Comparison of ENCODE assay signal across 12 cellular contexts in the genomic region with DNA sequence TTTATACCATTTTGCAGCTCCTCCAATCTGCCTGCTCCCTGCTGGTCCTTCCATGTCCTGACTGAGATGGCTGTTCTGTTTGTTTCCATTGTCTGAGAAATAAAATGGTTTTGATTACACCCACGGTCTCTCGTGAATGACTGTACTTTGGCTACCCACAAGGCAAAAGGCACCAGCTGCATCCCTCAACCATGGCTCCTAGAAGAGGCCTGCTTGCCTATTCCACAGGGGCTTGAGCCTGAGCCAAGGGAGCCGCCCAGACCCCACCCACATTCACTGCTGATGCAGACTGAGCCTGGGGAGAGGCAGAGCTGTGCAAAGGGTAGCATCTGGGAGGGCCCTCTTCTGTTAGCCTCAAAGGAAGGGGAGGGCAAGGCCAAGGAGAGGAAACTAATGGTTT. TPM values are rescaled to one million over a fixed set of nuclear protein-coding genes. Genes with fewer than 3 reads are reported as not detected.
A peak's percentile ranks its signal among the peaks of the same experiment; 100 is the strongest.
DNase-seq lines count a peak whose midpoint lies in the region; ATAC-seq and TF ChIP-seq lines count a peak whose summit lies in the region.
"Had no signal": no experiment of that assay in that cellular context is flagged by ENCODE, and none has a peak within 500 bp of the region (broad histone marks: within the 10 kb centered on the region; RNA-seq: fewer than 3 reads in every experiment).

No MANE protein-coding gene starts in this region.

- H3K4me1 Mint-ChIP-seq in H9 = peaks cover 58 to 61% of the 10 kb centered on the region in 2 experiments

- H3K36me3 ChIP-seq in BLaER1 = no peaks in the 10 kb centered on the region
- no peaks in the 10 kb centered on the region for H3K36me3 ChIP-seq in SK-N-MC (ENCODE audit: insufficient read depth, low read length)
- H3K36me3 ChIP-seq in right lobe of liver = no peaks in the 10 kb centered on the region
- H3K36me3 ChIP-seq in prostate gland = no peaks in the 10 kb centered on the region

- H2BK20ac ChIP-seq in H9 (ENCODE audit: low read depth, low read length, poor library complexity, severe bottlenecking) = no peak overlapping the region

- H3K23ac ChIP-seq in H9 (ENCODE audit: insufficient read length, low read depth, low read length) = no peak overlapping the region

- no peak overlapping the region for H3K14ac ChIP-seq in H9 (ENCODE audit: insufficient read depth, low read length)

- H3K27me3 Mint-ChIP-seq in H9 (ENCODE audit: low read depth) = peaks cover 10% of the 10 kb centered on the region

- no peaks in the 10 kb centered on the region for H4K20me1 ChIP-seq in BLaER1
- H4K20me1 ChIP-seq in H9 (ENCODE audit: control insufficient read depth, insufficient read depth, insufficient read length) = no peaks in the 10 kb centered on the region

- H2BK5ac ChIP-seq in H9 (ENCODE audit: insufficient read length, low read length) = no peak overlapping the region

- H3K9me3 ChIP-seq in BLaER1 (no peaks in the 10 kb centered on the region), H9 (ENCODE audit: control insufficient read depth, low read depth, low read length) (no peaks in the 10 kb centered on the region), SK-N-MC (ENCODE audit: low read depth, low read length) (no peaks in the 10 kb centered on the region), right lobe of liver (no peaks in the 10 kb centered on the region), prostate gland (no peaks in the 10 kb centered on the region)

- DNase-seq in H9 = no peak
- no peak for DNase-seq in SK-N-MC (ENCODE audit: low read depth, low spot score)
- peak; percentile 22 for DNase-seq in left lobe of liver (ENCODE audit: low spot score)
- no peak for DNase-seq in GF-D8 (lab: John Stamatoyannopoulos, UW)
- no peak for DNase-seq in right lobe of liver
- DNase-seq in prostate gland (ENCODE audit: low spot score) = no peak
- DNase-seq in NCI-H510A treated with DMSO at 0.1 percent for 48 hours (lab: John Stamatoyannopoulos, UW) = no peak
- DNase-seq: activated naive CD8-positive, alpha-beta T cell treated with anti-CD3 and anti-CD28 coated beads, Interleukin-2, amount 10 ng/mL, durations not matched to agents 7 days and 5 days; EL; nucleus accumbens; OCI-M1 had no signal

- no peak for ATAC-seq in left lobe of liver
- no peak for ATAC-seq in right lobe of liver

- H3K18ac ChIP-seq in H9 (ENCODE audit: insufficient read length, low read depth, low read length) = no peak overlapping the region

- H3K23me2 ChIP-seq in H9 (ENCODE audit: insufficient read length, low read depth, low read length, poor library complexity, severe bottlenecking) = no peaks in the 10 kb centered on the region

- no peaks in the 10 kb centered on the region; a peak in 1 of 7 replicates for H3K36me3 Mint-ChIP-seq in H9 (ENCODE audit: insufficient read depth in 1 of 3, low read depth in 3 of 3)

- no peak overlapping the region for H2BK15ac ChIP-seq in H9 (ENCODE audit: low read depth, low read length)

- H3K27me3 ChIP-seq in BLaER1 = no peaks in the 10 kb centered on the region
- no peaks in the 10 kb centered on the region for H3K27me3 ChIP-seq in H9 (ENCODE audit: insufficient read depth, low read length)
- H3K27me3 ChIP-seq in right lobe of liver = no peaks in the 10 kb centered on the region
- no peaks in the 10 kb centered on the region for H3K27me3 ChIP-seq in prostate gland (replicated peaks; ENCODE audit: insufficient read depth)

- H3K4me3 Mint-ChIP-seq in H9 = no peak overlapping the region
- H3K4me3 Mint-ChIP-seq: activated naive CD8-positive, alpha-beta T cell treated with anti-CD3 and anti-CD28 coated beads, Interleukin-2, amount 10 ng/mL, durations not matched to agents 7 days and 5 days had no signal

- H3K27ac ChIP-seq in BLaER1 (no peak overlapping the region), H9 (ENCODE audit: insufficient read length, low read depth, low read length) (no peak overlapping the region), SK-N-MC (peak overlapping the region; percentile 73; the same call in 1 of the 2 replicates), right lobe of liver (no peak overlapping the region), prostate gland (no peak overlapping the region)

- no peaks in the 10 kb centered on the region for H3K79me1 ChIP-seq in H9 (ENCODE audit: insufficient read depth, low read depth, low read length, poor library complexity, severe bottlenecking)

- H3K4me3 ChIP-seq in BLaER1 = no peak overlapping the region
- H3K4me3 ChIP-seq in SK-N-MC = peak overlapping the region; percentile 17; the same call in 1 of the 2 replicates
- H3K4me3 ChIP-seq in right lobe of liver = no peak overlapping the region
- no peak overlapping the region for H3K4me3 ChIP-seq in prostate gland

- no CpG with 5 or more reads among the region's 3 CpGs for WGBS in H9 (ENCODE audit: extremely low coverage, insufficient read length, low lambda C conversion rate)
- WGBS in right lobe of liver (ENCODE audit: insufficient coverage, low coverage, low lambda C conversion rate, missing lambda C conversion rate) = 65% methylated on average over 3 of the region's 3 CpGs
- whole genome bisulfite sequencing in prostate gland = 35% methylated on average over 3 of the region's 3 CpGs

- H3K4ac ChIP-seq in H9 (ENCODE audit: low read depth, low read length) = no peak overlapping the region

- H3K79me2 ChIP-seq in H9 (ENCODE audit: insufficient read depth, low read length) = no peaks in the 10 kb centered on the region

- intact Hi-C loops in right lobe of liver (cut with DNase I) (no loop called here), prostate gland (cut with DNase I) (no loop called here)

- no peak overlapping the region for H3T11ph ChIP-seq in H9 (ENCODE audit: low read length)

- no peak overlapping the region for H4K5ac ChIP-seq in H9 (ENCODE audit: insufficient read length, low read depth, low read length)

- H3K56ac ChIP-seq in H9 (ENCODE audit: insufficient read length, low read depth, low read length) = no peak overlapping the region

- H2BK120ac ChIP-seq in H9 (ENCODE audit: low read depth, low read length, poor library complexity, severe bottlenecking) = no peak overlapping the region

- no peak overlapping the region for H4K8ac ChIP-seq in H9 (replicated peaks; ENCODE audit: insufficient read length, low read depth, low read length)

- H3K9ac ChIP-seq in BLaER1 = no peak overlapping the region
- no peak overlapping the region for H3K9ac ChIP-seq in H9 (ENCODE audit: extremely low read depth, insufficient read length, low read length)
- H3K9ac ChIP-seq in SK-N-MC (ENCODE audit: insufficient read length) = no peak overlapping the region

- H2AFZ ChIP-seq in H9 (ENCODE audit: low read length) = no peak overlapping the region

- H4K91ac ChIP-seq in H9 (ENCODE audit: insufficient read length, low read depth, low read length) = no peak overlapping the region

- H2AK5ac ChIP-seq in H9 (ENCODE audit: insufficient read length, low read length) = no peak overlapping the region

- H3K4me2 ChIP-seq in BLaER1 (peak overlapping the region; percentile 10; the same call in 1 of the 2 replicates), H9 (ENCODE audit: insufficient read depth, insufficient read length, low read length) (no peak overlapping the region)

- H3K9me3 Mint-ChIP-seq in H9 = no peaks in the 10 kb centered on the region

- TF ChIP-seq CTCF in H9 (conservative IDR thresholded peaks at IDR 0.05) (no peak), right lobe of liver (IDR thresholded peaks at IDR 0.05) (no peak), prostate gland (IDR thresholded peaks at IDR 0.05) (no peak)

- H2BK12ac ChIP-seq in H9 (ENCODE audit: insufficient read length, low read depth, low read length) = no peak overlapping the region

- peak overlapping the region in 2 of 3 experiments; percentile 68 to 81; a peak in 2 of 7 replicates for H3K27ac Mint-ChIP-seq in H9
- H3K27ac Mint-ChIP-seq: activated naive CD8-positive, alpha-beta T cell treated with anti-CD3 and anti-CD28 coated beads, Interleukin-2, amount 10 ng/mL, durations not matched to agents 7 days and 5 days had no signal

- H3K4me1 ChIP-seq in BLaER1 (peaks cover 10% of the 10 kb centered on the region; the same call in 1 of the 2 replicates), H9 (ENCODE audit: insufficient read depth, low read length) (peaks cover 19% of the 10 kb centered on the region), right lobe of liver (no peaks in the 10 kb centered on the region), prostate gland (replicated peaks) (peaks cover 4% of the 10 kb centered on the region)

- TF ChIP-seq POLR2A in right lobe of liver (IDR thresholded peaks at IDR 0.05) (no peak), prostate gland (IDR thresholded peaks at IDR 0.05) (no peak)

RNA-seq across cellular contexts. Expression of gene MARCHF4, which starts 31.1 kb away (rescaled TPM):
- 0.26 and 0.33 TPM in 2 replicates for total RNA-seq in H9 (2021)
- not detected for total RNA-seq in left lobe of liver
- not detected for total RNA-seq in right lobe of liver
- not detected for total RNA-seq in prostate gland
- total RNA-seq: activated naive CD8-positive, alpha-beta T cell treated with anti-CD3 and anti-CD28 coated beads, Interleukin-2, amount 10 ng/mL, durations not matched to agents 7 days and 5 days had no signal
